23 cellular contexts compared by ENCODE assay signal in genomic region chr1:200968469-200969410, GRCh38. TPM values are rescaled to one million over a fixed set of nuclear protein-coding genes. Genes with fewer than 3 reads are reported as not detected.
DNase-seq lines count a peak whose midpoint lies in the region; ATAC-seq and TF ChIP-seq lines count a peak whose summit lies in the region.
"Had no signal": no experiment of that assay in that cellular context is flagged by ENCODE, and none has a peak within 500 bp of the region (broad histone marks: within the 10 kb centered on the region; RNA-seq: fewer than 3 reads in every experiment).

No MANE protein-coding gene starts in this region.

- no peaks in the 10 kb centered on the region for H3K4me1 ChIP-seq in aorta (ENCODE audit: control insufficient read depth in 1 of 2, insufficient read depth in 2 of 2, low read length in 2 of 2)
- H3K4me1 ChIP-seq: neural progenitor cell, uterus had no signal

- H3K4me1 Mint-ChIP-seq in activated naive CD8-positive, alpha-beta T cell (ENCODE audit: low read depth): peaks cover 10% of the 10 kb centered on the region
- H3K4me1 Mint-ChIP-seq in activated naive CD8-positive, alpha-beta T cell treated with anti-CD3 and anti-CD28 coated beads, Interleukin-2, amount 50 U/mL, for 24 hours: peaks cover 24% of the 10 kb centered on the region
- H3K4me1 Mint-ChIP-seq in activated CD8-positive, alpha-beta T cell treated with anti-CD3 and anti-CD28 coated beads for 36 hours (ENCODE audit: low read depth): peaks cover 27% of the 10 kb centered on the region
- no peaks in the 10 kb centered on the region for H3K4me1 Mint-ChIP-seq in type B pancreatic cell (ENCODE audit: unreplicated experiment)
- H3K4me1 Mint-ChIP-seq: CD14-positive monocyte, WTC11 had no signal

- no peak overlapping the region for H3K4me3 ChIP-seq in aorta (ENCODE audit: low read length in 2 of 2)
- H3K4me3 ChIP-seq: gastrocnemius medialis, neural progenitor cell, spleen, uterus had no signal

- TF ChIP-seq CTCF in activated CD8-positive, alpha-beta T cell treated with anti-CD3 and anti-CD28 coated beads for 36 hours (IDR thresholded peaks at IDR 0.05): no peak
- TF ChIP-seq CTCF in type B pancreatic cell (conservative IDR thresholded peaks at IDR 0.05): no peak

- POLR2A ChIA-PET in activated CD8-positive, alpha-beta T cell treated with anti-CD3 and anti-CD28 coated beads for 36 hours (lab: Charles Lee): interaction anchor here (1.0 to 1.3 kb wide), 2 partner anchors 15 to 71 kb away, joined by 3 to 4 read pairs; no protein-coding TSS in a partner anchor

- H3K4me3 Mint-ChIP-seq in activated naive CD8-positive, alpha-beta T cell: no peak overlapping the region
- no peak overlapping the region for H3K4me3 Mint-ChIP-seq in activated naive CD8-positive, alpha-beta T cell treated with anti-CD3 and anti-CD28 coated beads, Interleukin-2, amount 50 U/mL, for 24 hours
- H3K4me3 Mint-ChIP-seq in activated CD8-positive, alpha-beta T cell treated with anti-CD3 and anti-CD28 coated beads for 36 hours: no peak overlapping the region
- H3K4me3 Mint-ChIP-seq in type B pancreatic cell: no peak overlapping the region
- H3K4me3 Mint-ChIP-seq: CD14-positive monocyte, neural progenitor cell, WTC11 had no signal

- H3K27ac ChIP-seq in aorta (ENCODE audit: low read depth in 1 of 2, low read length in 2 of 2): no peak overlapping the region
- H3K27ac ChIP-seq: gastrocnemius medialis, neural progenitor cell, spleen, uterus had no signal

- CTCF ChIA-PET in activated CD8-positive, alpha-beta T cell treated with anti-CD3 and anti-CD28 coated beads for 36 hours (lab: Charles Lee): interaction anchor here (0.7 to 13.4 kb wide), 8 partner anchors 12 to 346 kb away, joined by 3 to 363 read pairs (median 3); no protein-coding TSS in a partner anchor

- DNase-seq in activated naive CD8-positive, alpha-beta T cell treated with anti-CD3 and anti-CD28 coated beads, Interleukin-2, amount 50 U/mL, for 24 hours: no peak
- DNase-seq in activated CD8-positive, alpha-beta T cell treated with anti-CD3 and anti-CD28 coated beads for 36 hours: no peak
- DNase-seq in kidney glomerular epithelial cell (lab: John Stamatoyannopoulos, UW) (peak; percentile 4), type B pancreatic cell (ENCODE audit: extremely low spot score, unreplicated experiment) (no peak), aorta (no peak), NK-92 (lab: John Stamatoyannopoulos, UW; ENCODE audit: unreplicated experiment) (no peak)
- DNase-seq: ACHN; central memory CD4-positive, alpha-beta T cell; DMS153; gastrocnemius medialis; NCI-H1105; NCI-H748 treated with DMSO at 0.1 percent for 48 hours; OCI-M1; SIG-M5; spleen; substantia nigra; uterus had no signal

- peak overlapping the region; percentile 34 for H3K27ac Mint-ChIP-seq in activated naive CD8-positive, alpha-beta T cell
- no peak overlapping the region for H3K27ac Mint-ChIP-seq in activated naive CD8-positive, alpha-beta T cell treated with anti-CD3 and anti-CD28 coated beads, Interleukin-2, amount 50 U/mL, for 24 hours
- H3K27ac Mint-ChIP-seq in activated CD8-positive, alpha-beta T cell treated with anti-CD3 and anti-CD28 coated beads for 36 hours: peak overlapping the region; percentile 59
- peak overlapping the region; percentile 23 for H3K27ac Mint-ChIP-seq in type B pancreatic cell

- H3K9me3 ChIP-seq in aorta (ENCODE audit: control insufficient read depth, low read length): no peaks in the 10 kb centered on the region
- H3K9me3 ChIP-seq: gastrocnemius medialis, spleen, uterus had no signal

- WGBS in aorta, 2 donors: 97 to 98% methylated on average over 13 of the region's 13 CpGs

- no peaks in the 10 kb centered on the region for H3K27me3 Mint-ChIP-seq in activated naive CD8-positive, alpha-beta T cell
- H3K27me3 Mint-ChIP-seq in activated naive CD8-positive, alpha-beta T cell treated with anti-CD3 and anti-CD28 coated beads, Interleukin-2, amount 50 U/mL, for 24 hours: no peaks in the 10 kb centered on the region
- no peaks in the 10 kb centered on the region for H3K27me3 Mint-ChIP-seq in activated CD8-positive, alpha-beta T cell treated with anti-CD3 and anti-CD28 coated beads for 36 hours
- peaks cover 3% of the 10 kb centered on the region for H3K27me3 Mint-ChIP-seq in type B pancreatic cell

- no peaks in the 10 kb centered on the region for H3K36me3 ChIP-seq in aorta (ENCODE audit: control insufficient read depth in 1 of 2, insufficient read depth in 2 of 2, low read length in 1 of 2)
- H3K36me3 ChIP-seq: gastrocnemius medialis, neural progenitor cell, uterus had no signal

- intact Hi-C loops in activated CD8-positive, alpha-beta T cell treated with anti-CD3 and anti-CD28 coated beads for 36 hours (cut with micrococcal nuclease): no loop called here
- intact Hi-C loops in aorta (cut with DNase I): no loop called here

- no peaks in the 10 kb centered on the region for H3K36me3 Mint-ChIP-seq in activated naive CD8-positive, alpha-beta T cell
- peaks cover 9% of the 10 kb centered on the region for H3K36me3 Mint-ChIP-seq in activated naive CD8-positive, alpha-beta T cell treated with anti-CD3 and anti-CD28 coated beads, Interleukin-2, amount 50 U/mL, for 24 hours (ENCODE audit: low read depth)
- H3K36me3 Mint-ChIP-seq in activated CD8-positive, alpha-beta T cell treated with anti-CD3 and anti-CD28 coated beads for 36 hours (ENCODE audit: low read depth): peaks cover 18% of the 10 kb centered on the region
- no peaks in the 10 kb centered on the region for H3K36me3 Mint-ChIP-seq in type B pancreatic cell
- H3K36me3 Mint-ChIP-seq: WTC11 had no signal

- H3K9me3 Mint-ChIP-seq in activated naive CD8-positive, alpha-beta T cell (ENCODE audit: low read depth): no peaks in the 10 kb centered on the region
- no peaks in the 10 kb centered on the region for H3K9me3 Mint-ChIP-seq in activated naive CD8-positive, alpha-beta T cell treated with anti-CD3 and anti-CD28 coated beads, Interleukin-2, amount 50 U/mL, for 24 hours
- no peaks in the 10 kb centered on the region for H3K9me3 Mint-ChIP-seq in activated CD8-positive, alpha-beta T cell treated with anti-CD3 and anti-CD28 coated beads for 36 hours
- no peaks in the 10 kb centered on the region for H3K9me3 Mint-ChIP-seq in type B pancreatic cell
- H3K9me3 Mint-ChIP-seq: CD14-positive monocyte, neural progenitor cell, WTC11 had no signal

- ATAC-seq in activated naive CD8-positive, alpha-beta T cell treated with anti-CD3 and anti-CD28 coated beads, Interleukin-2, amount 50 U/mL, for 24 hours: no peak
- ATAC-seq in activated CD8-positive, alpha-beta T cell treated with anti-CD3 and anti-CD28 coated beads for 36 hours: no peak
- ATAC-seq in aorta (ENCODE audit: low FRiP score) (no peak), HG02678 (IDR thresholded peaks at IDR 0.05; ENCODE audit: unreplicated experiment) (no peak)
- ATAC-seq: gastrocnemius medialis, left colon, WTC11 had no signal

- no peaks in the 10 kb centered on the region for H3K27me3 ChIP-seq in aorta (ENCODE audit: control insufficient read depth in 1 of 2, insufficient read depth in 2 of 2, low read length in 1 of 2)
- H3K27me3 ChIP-seq: gastrocnemius medialis, neural progenitor cell, spleen, uterus had no signal

RNA-seq across cellular contexts. Expression of gene KIF21B, which starts 54.8 kb away (rescaled TPM):
- 10 to 100 TPM; 93.5 to 94.0 TPM for total RNA-seq in activated CD8-positive, alpha-beta T cell treated with anti-CD3 and anti-CD28 coated beads for 36 hours
- total RNA-seq in type B pancreatic cell (ENCODE audit: low replicate concordance) (0.79 and 7.6 TPM in 2 replicates), aorta (1 to 10 TPM; 4.0 to 4.6 TPM)
- polyA plus RNA-seq in aorta: under 1 TPM; 0.31 to 0.63 TPM

Comparison
In these comparisons a context has a peak if more than half of its experiments do, and no peak if none do; other contexts are left out.
1. RNA of gene KIF21B, which starts 54.8 kb away (total RNA-seq): 93.5 to 94.0 TPM in activated CD8-positive, alpha-beta T cell treated with anti-CD3 and anti-CD28 coated beads for 36 hours; 0.79 to 7.6 TPM in type B pancreatic cell and 4.0 to 4.6 TPM in aorta; every median in the first group is over 10 times any median in the second.